In genomic region chr19:2325261-2326046, GRCh38 we compare ENCODE assay signal across 15 cellular contexts. TPM values are rescaled to one million over a fixed set of nuclear protein-coding genes. Genes with fewer than 3 reads are reported as not detected.
A peak's percentile ranks its signal among the peaks of the same experiment; 100 is the strongest.
DNase-seq lines count a peak whose midpoint lies in the region; ATAC-seq, FAIRE-seq and TF ChIP-seq lines count a peak whose summit lies in the region.
"Had no signal": no experiment of that assay in that cellular context is flagged by ENCODE, and none has a peak within 500 bp of the region (broad histone marks: within the 10 kb centered on the region; RNA-seq: fewer than 3 reads in every experiment).

No MANE protein-coding gene starts in this region.

- dilution Hi-C loops in endothelial cell of umbilical vein (cut with MboI; ENCODE audit: extremely low pct_ligation_motif_present, low sequenced_read_pairs) = no loop called here

- H3K27ac Mint-ChIP-seq in activated T-cell treated with anti-CD3 and anti-CD28 coated beads, Interleukin-2, amount 50 U/mL, for 24 hours = peak overlapping the region; percentile 99
- H3K27ac Mint-ChIP-seq in T-helper 17 cell = no peak overlapping the region
- peak overlapping the region; percentile 89 for H3K27ac Mint-ChIP-seq in stimulated activated memory B cell treated with anti-CD40 and anti-IgM and Interleukin-4, amounts not matched to agents 10 μg/mL and 1 μg/mL and 100 μg/mL, for 72 hours

- CTCF ChIA-PET in endothelial cell of umbilical vein (lab: Charles Lee) = no interaction called here

- no peak overlapping the region for H3K4me3 ChIP-seq in endothelial cell of umbilical vein (replicated peaks in 1 of 3; ENCODE audit: insufficient read depth in 1 of 3, low read depth in 1 of 3, low read length in 3 of 3)
- H3K4me3 ChIP-seq: body of pancreas, heart right ventricle, left ventricle myocardium inferior had no signal

- no peak overlapping the region for H3K9ac ChIP-seq in endothelial cell of umbilical vein (replicated peaks; ENCODE audit: extremely low read depth, insufficient read depth, low read length)

- H3K9me3 ChIP-seq in T-helper 17 cell (ENCODE audit: control insufficient read depth, low read length, poor library complexity, severe bottlenecking) (no peaks in the 10 kb centered on the region), endothelial cell of umbilical vein (replicated peaks; ENCODE audit: control insufficient read depth, insufficient read depth, low read length) (no peaks in the 10 kb centered on the region)
- H3K9me3 ChIP-seq: body of pancreas, heart right ventricle, left ventricle myocardium inferior had no signal

- no peaks in the 10 kb centered on the region for H3K9me3 Mint-ChIP-seq in activated T-cell treated with anti-CD3 and anti-CD28 coated beads, Interleukin-2, amount 50 U/mL, for 24 hours
- no peaks in the 10 kb centered on the region for H3K9me3 Mint-ChIP-seq in stimulated activated memory B cell treated with anti-CD40 and anti-IgM and Interleukin-4, amounts not matched to agents 10 μg/mL and 1 μg/mL and 100 μg/mL, for 72 hours

- peak overlapping the region; percentile 38 for H3K4me3 Mint-ChIP-seq in activated T-cell treated with anti-CD3 and anti-CD28 coated beads, Interleukin-2, amount 50 U/mL, for 24 hours
- H3K4me3 Mint-ChIP-seq in T-helper 17 cell = peak overlapping the region; percentile 66
- peak overlapping the region; percentile 71 for H3K4me3 Mint-ChIP-seq in stimulated activated memory B cell treated with anti-CD40 and anti-IgM and Interleukin-4, amounts not matched to agents 10 μg/mL and 1 μg/mL and 100 μg/mL, for 72 hours

- no peaks in the 10 kb centered on the region for H3K9me1 ChIP-seq in endothelial cell of umbilical vein (replicated peaks; ENCODE audit: control insufficient read depth, extremely low read depth, insufficient read depth, low read length)

- intact Hi-C loops in endothelial cell of umbilical vein (cut with micrococcal nuclease) = loop anchor here (5.0 kb wide), 1 partner anchor 38 kb away; no protein-coding TSS in a partner anchor

- peaks cover 73% of the 10 kb centered on the region for H3K36me3 Mint-ChIP-seq in activated T-cell treated with anti-CD3 and anti-CD28 coated beads, Interleukin-2, amount 50 U/mL, for 24 hours (ENCODE audit: low read depth)
- peaks cover 4% of the 10 kb centered on the region for H3K36me3 Mint-ChIP-seq in T-helper 17 cell (ENCODE audit: low read depth)
- peaks cover 29% of the 10 kb centered on the region for H3K36me3 Mint-ChIP-seq in stimulated activated memory B cell treated with anti-CD40 and anti-IgM and Interleukin-4, amounts not matched to agents 10 μg/mL and 1 μg/mL and 100 μg/mL, for 72 hours

- H3K27me3 ChIP-seq in endothelial cell of umbilical vein (ENCODE audit: control insufficient read depth in 2 of 2, insufficient read depth in 2 of 2, low read length in 2 of 2) = no peaks in the 10 kb centered on the region
- H3K27me3 ChIP-seq: body of pancreas, heart right ventricle had no signal

- peaks cover 33% of the 10 kb centered on the region for H3K79me2 ChIP-seq in endothelial cell of umbilical vein (ENCODE audit: control insufficient read depth, insufficient read depth, low read length)

- H3K27ac ChIP-seq in endothelial cell of umbilical vein (ENCODE audit: insufficient read depth, low read depth, low read length) = peak overlapping the region; percentile 12
- H3K27ac ChIP-seq: body of pancreas, heart right ventricle, left ventricle myocardium inferior had no signal

- TF ChIP-seq POLR2A in endothelial cell of umbilical vein (IDR thresholded peaks at IDR 0.05; ENCODE audit: low read depth, low read length) = no peak

- no peak overlapping the region for H2AFZ ChIP-seq in endothelial cell of umbilical vein (ENCODE audit: low read depth, low read length)

- H3K27me3 Mint-ChIP-seq in activated T-cell treated with anti-CD3 and anti-CD28 coated beads, Interleukin-2, amount 50 U/mL, for 24 hours = no peaks in the 10 kb centered on the region
- no peaks in the 10 kb centered on the region for H3K27me3 Mint-ChIP-seq in T-helper 17 cell
- no peaks in the 10 kb centered on the region for H3K27me3 Mint-ChIP-seq in stimulated activated memory B cell treated with anti-CD40 and anti-IgM and Interleukin-4, amounts not matched to agents 10 μg/mL and 1 μg/mL and 100 μg/mL, for 72 hours

- DNase-seq in activated T-cell treated with anti-CD3 and anti-CD28 coated beads, Interleukin-2, amount 50 U/mL, for 24 hours = no peak
- DNase-seq in activated T-cell treated with anti-CD3 and anti-CD28 coated beads for 4 hours (no peak), T-helper 17 cell (no peak), endothelial cell of umbilical vein (ENCODE audit: low read depth, low spot score) (peak; percentile 59), NCI-H2171 (lab: John Stamatoyannopoulos, UW) (no peak), activated gamma-delta T cell treated with Interleukin-2 at 50 U/mL for 16 hours (no peak), MV-4-11 (lab: John Stamatoyannopoulos, UW) (no peak)
- DNase-seq: body of pancreas, heart right ventricle, left ventricle myocardium inferior, NCI-H1694 treated with DMSO at 0.1 percent for 48 hours, NCI-H69, trophoblast cell had no signal

- H3K36me3 ChIP-seq in endothelial cell of umbilical vein (ENCODE audit: control insufficient read depth in 2 of 2, extremely low read depth in 1 of 2, insufficient read depth in 2 of 2, low read length in 2 of 2) = peaks cover 0 to 13% of the 10 kb centered on the region in 2 experiments

- ATAC-seq in T-helper 17 cell = no peak
- peak; percentile 5 for ATAC-seq in stimulated activated memory B cell treated with anti-CD40 and anti-IgM and Interleukin-4, amounts not matched to agents 10 μg/mL and 1 μg/mL and 100 μg/mL, for 72 hours
- ATAC-seq: body of pancreas, heart right ventricle had no signal

- FAIRE-seq in endothelial cell of umbilical vein (lab: Jason Lieb, UNC) = no peak
- FAIRE-seq: TTC549 had no signal

- H3K4me1 Mint-ChIP-seq in activated T-cell treated with anti-CD3 and anti-CD28 coated beads, Interleukin-2, amount 50 U/mL, for 24 hours (ENCODE audit: low read depth) = peaks cover 41% of the 10 kb centered on the region
- H3K4me1 Mint-ChIP-seq in T-helper 17 cell = peaks cover 30% of the 10 kb centered on the region
- peaks cover 65% of the 10 kb centered on the region for H3K4me1 Mint-ChIP-seq in stimulated activated memory B cell treated with anti-CD40 and anti-IgM and Interleukin-4, amounts not matched to agents 10 μg/mL and 1 μg/mL and 100 μg/mL, for 72 hours

- H4K20me1 ChIP-seq in endothelial cell of umbilical vein (replicated peaks; ENCODE audit: control insufficient read depth, extremely low read depth, insufficient read depth, low read length) = no peaks in the 10 kb centered on the region

- BruUV-seq in endothelial cell of umbilical vein (replicated peaks; lab: Mats Ljungman, UMichigan) = no TSS peak

- no peak for TF ChIP-seq CTCF in endothelial cell of umbilical vein (IDR thresholded peaks at IDR 0.05; ENCODE audit: extremely low read depth in 1 of 2, insufficient read depth in 1 of 2, low read depth in 1 of 2, low read length in 2 of 2)

- POLR2A ChIA-PET in endothelial cell of umbilical vein (lab: Charles Lee) = no interaction called here

- H3K4me2 ChIP-seq in endothelial cell of umbilical vein (ENCODE audit: insufficient read depth, low read length) = no peak overlapping the region

- H3K4me1 ChIP-seq in endothelial cell of umbilical vein (ENCODE audit: control insufficient read depth, extremely low read depth, insufficient read depth, low read length) = peaks cover 15% of the 10 kb centered on the region

RNA-seq across cellular contexts. Expression of gene LSM7, which starts 2.9 kb away (rescaled TPM):
- total RNA-seq in T-helper 17 cell (10 to 100 TPM; 71.5 to 72.2 TPM), endothelial cell of umbilical vein (124 and 131 TPM in 2 replicates)
- 673 and 777 TPM in 2 replicates for polyA plus RNA-seq in endothelial cell of umbilical vein
- polyA plus RNA-seq in endothelial cell of umbilical vein (2011; cell fraction: cytosol; rRNA removed) = 801 and 870 TPM in 2 replicates
- 195 and 232 TPM in 2 replicates for polyA plus RNA-seq in endothelial cell of umbilical vein (2011; cell fraction: nucleus; rRNA removed)
- polyA plus RNA-seq in endothelial cell of umbilical vein (2012) = 200 and 280 TPM in 2 replicates
- 49.3 and 58.7 TPM in 2 replicates for polyA minus RNA-seq in endothelial cell of umbilical vein
- polyA minus RNA-seq in endothelial cell of umbilical vein (2011; cell fraction: cytosol; rRNA and poly(A)+ RNA removed) = 47.5 TPM
- 17.0 and 26.4 TPM in 2 replicates for polyA minus RNA-seq in endothelial cell of umbilical vein (2011; cell fraction: nucleus; rRNA and poly(A)+ RNA removed)

RNA-seq across cellular contexts. Expression of gene SPPL2B, which starts 3.0 kb away (rescaled TPM):
- total RNA-seq in T-helper 17 cell = 10 to 100 TPM; 73.2 to 86.1 TPM
- total RNA-seq in endothelial cell of umbilical vein = 59.8 and 62.7 TPM in 2 replicates
- 60.7 and 72.8 TPM in 2 replicates for polyA plus RNA-seq in endothelial cell of umbilical vein
- 15.3 and 22.6 TPM in 2 replicates for polyA plus RNA-seq in endothelial cell of umbilical vein (2011; cell fraction: cytosol; rRNA removed)
- 221 and 251 TPM in 2 replicates for polyA plus RNA-seq in endothelial cell of umbilical vein (2011; cell fraction: nucleus; rRNA removed)
- polyA plus RNA-seq in endothelial cell of umbilical vein (2012) = 37.3 and 49.5 TPM in 2 replicates
- polyA minus RNA-seq in endothelial cell of umbilical vein = 32.8 and 38.7 TPM in 2 replicates
- polyA minus RNA-seq in endothelial cell of umbilical vein (2011; cell fraction: cytosol; rRNA and poly(A)+ RNA removed) = 19.5 TPM
- polyA minus RNA-seq in endothelial cell of umbilical vein (2011; cell fraction: nucleus; rRNA and poly(A)+ RNA removed) = 22.4 and 51.8 TPM in 2 replicates

RNA-seq across cellular contexts. Expression of gene LINGO3, which starts 17.5 kb away (rescaled TPM):
- total RNA-seq in T-helper 17 cell (under 1 TPM; 0.20 to 0.29 TPM), endothelial cell of umbilical vein (not detected in 2 replicates)
- polyA plus RNA-seq in endothelial cell of umbilical vein = not detected in 2 replicates
- not detected in 2 replicates for polyA plus RNA-seq in endothelial cell of umbilical vein (2011; cell fraction: cytosol; rRNA removed)
- polyA plus RNA-seq in endothelial cell of umbilical vein (2011; cell fraction: nucleus; rRNA removed) = not detected in 2 replicates
- not detected in 2 replicates for polyA plus RNA-seq in endothelial cell of umbilical vein (2012)
- not detected in 2 replicates for polyA minus RNA-seq in endothelial cell of umbilical vein
- not detected for polyA minus RNA-seq in endothelial cell of umbilical vein (2011; cell fraction: cytosol; rRNA and poly(A)+ RNA removed)
- polyA minus RNA-seq in endothelial cell of umbilical vein (2011; cell fraction: nucleus; rRNA and poly(A)+ RNA removed) = not detected in 2 replicates
- total RNA-seq: body of pancreas, heart right ventricle, left ventricle myocardium inferior had no signal
- polyA plus RNA-seq: heart right ventricle had no signal

RNA-seq across cellular contexts. Expression of gene TMPRSS9, which starts 34.6 kb away (rescaled TPM):
- total RNA-seq in T-helper 17 cell (not detected), endothelial cell of umbilical vein (not detected in 2 replicates)
- not detected in 2 replicates for polyA plus RNA-seq in endothelial cell of umbilical vein
- not detected in 2 replicates for polyA plus RNA-seq in endothelial cell of umbilical vein (2011; cell fraction: cytosol; rRNA removed)
- not detected in 2 replicates for polyA plus RNA-seq in endothelial cell of umbilical vein (2011; cell fraction: nucleus; rRNA removed)
- 0.08 TPM in 2 replicates for polyA plus RNA-seq in endothelial cell of umbilical vein (2012)
- polyA minus RNA-seq in endothelial cell of umbilical vein = not detected in 2 replicates
- polyA minus RNA-seq in endothelial cell of umbilical vein (2011; cell fraction: cytosol; rRNA and poly(A)+ RNA removed) = not detected
- polyA minus RNA-seq in endothelial cell of umbilical vein (2011; cell fraction: nucleus; rRNA and poly(A)+ RNA removed) = not detected in 2 replicates
- total RNA-seq: body of pancreas, heart right ventricle, left ventricle myocardium inferior had no signal

RNA-seq across cellular contexts. Expression of gene PEAK3, which starts 43.5 kb away (rescaled TPM):
- total RNA-seq in T-helper 17 cell (not detected), endothelial cell of umbilical vein (not detected in 2 replicates)
- 0.03 TPM in 1 of 2 replicates, not detected in the other for polyA plus RNA-seq in endothelial cell of umbilical vein
- not detected in 2 replicates for polyA plus RNA-seq in endothelial cell of umbilical vein (2011; cell fraction: cytosol; rRNA removed)
- polyA plus RNA-seq in endothelial cell of umbilical vein (2011; cell fraction: nucleus; rRNA removed) = not detected in 2 replicates
- not detected in 2 replicates for polyA plus RNA-seq in endothelial cell of umbilical vein (2012)
- not detected in 2 replicates for polyA minus RNA-seq in endothelial cell of umbilical vein
- polyA minus RNA-seq in endothelial cell of umbilical vein (2011; cell fraction: cytosol; rRNA and poly(A)+ RNA removed) = not detected
- polyA minus RNA-seq in endothelial cell of umbilical vein (2011; cell fraction: nucleus; rRNA and poly(A)+ RNA removed) = not detected in 2 replicates
